Comparison of ENCODE assay signal across 1 cellular context in genomic region chr5:132457371-132458225, GRCh38.
TF ChIP-seq lines count a peak whose summit lies in the region.

No MANE protein-coding gene starts in this region.

TF ChIP-seq in GM12878, 131 proteins besides CTCF, POLR2A, EP300 and RAD21 (continued from another document):
- TF ChIP-seq SPI1 (IDR thresholded peaks at IDR 0.05; ENCODE audit: borderline replicate concordance, insufficient read depth, low read depth, low read length) (no peak), CHD1 (IDR thresholded peaks at IDR 0.05; ENCODE audit: low read depth, low read length) (no peak), CUX1 (IDR thresholded peaks at IDR 0.05; ENCODE audit: insufficient replicate concordance, low read depth, low read length) (no peak), TARDBP (IDR thresholded peaks at IDR 0.05; ENCODE audit: borderline replicate concordance) (no peak)
